ENCODE assay signal across 34 cellular contexts in genomic region chr20:37610203-37610798, GRCh38.
"Had no signal": no experiment of that assay in that cellular context is flagged by ENCODE, and none has a peak within 500 bp of the region (broad histone marks: within the 10 kb centered on the region; RNA-seq: fewer than 3 reads in every experiment).

No MANE protein-coding gene starts in this region.

- DNase-seq: Karpas-422, Kasumi-1, MG63, MM.1S, MV-4-11, NCI-H1048, NCI-H1092, NCI-H1092 treated with DMSO at 0.1 percent for 48 hours, NCI-H1105, NCI-H1105 treated with DMSO at 0.1 percent for 48 hours, NCI-H1417, NCI-H1417 treated with DMSO at 0.1 percent for 48 hours, NCI-H1436, NCI-H1436 treated with DMSO at 0.1 percent for 48 hours, NCI-H146, NCI-H1694, NCI-H1694 treated with DMSO at 0.1 percent for 48 hours, NCI-H187, NCI-H187 treated with DMSO at 0.1 percent for 48 hours, NCI-H1930, NCI-H2029, NCI-H2029 treated with DMSO at 0.1 percent for 48 hours, NCI-H2081, NCI-H2081 treated with DMSO at 0.1 percent for 48 hours, NCI-H2107, NCI-H2171, NCI-H2171 treated with DMSO at 0.1 percent for 48 hours, NCI-H2227 treated with DMSO at 0.1 percent for 48 hours, NCI-H226, NCI-H345, NCI-H446, NCI-H446 treated with DMSO at 0.1 percent for 48 hours, NCI-H510A had no signal

- H3K9ac ChIP-seq: KMS-11 had no signal

- H3K36me3 ChIP-seq: MG63 had no signal

- H3K4me3 ChIP-seq: MG63 had no signal

- H3K27ac ChIP-seq: KMS-11 had no signal

- H3K4me2 ChIP-seq: KMS-11 had no signal

- H3K9me3 ChIP-seq: MG63 had no signal
